ENCODE assay signal across 26 cellular contexts in the genomic region with DNA sequence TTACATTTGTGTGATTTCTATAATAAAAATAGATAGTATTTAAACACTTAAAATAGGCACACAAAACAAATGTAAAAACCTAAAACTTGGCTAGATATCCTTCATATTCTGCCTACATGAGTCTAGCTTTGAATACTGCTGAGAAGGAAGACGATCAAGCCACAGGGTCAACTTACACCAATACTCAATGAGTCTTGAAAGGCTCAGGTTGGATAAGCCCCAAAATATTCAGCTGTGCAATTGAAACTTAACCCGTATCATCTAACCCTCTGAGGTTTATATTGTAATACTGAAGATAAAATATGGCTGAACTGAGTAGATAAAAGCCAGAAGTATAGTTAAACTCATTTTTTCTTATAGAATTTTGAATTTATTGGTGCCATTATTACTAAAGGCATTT.
A peak's percentile ranks its signal among the peaks of the same experiment; 100 is the strongest.
DNase-seq lines count a peak whose midpoint lies in the region; ATAC-seq, FAIRE-seq and TF ChIP-seq lines count a peak whose summit lies in the region.
"Had no signal": no experiment of that assay in that cellular context is flagged by ENCODE, and none has a peak within 500 bp of the region (broad histone marks: within the 10 kb centered on the region; RNA-seq: fewer than 3 reads in every experiment).

No MANE protein-coding gene starts in this region.

- TF ChIP-seq CTCF in IMR-90 (conservative IDR thresholded peaks at IDR 0.05; ENCODE audit: low read depth, low read length) (no peak), astrocyte of the spinal cord (IDR thresholded peaks at IDR 0.05; ENCODE audit: low read depth, low read length) (no peak)

- H3K23ac ChIP-seq in IMR-90 (ENCODE audit: low read depth, low read length) = no peak overlapping the region

- no peak for TF ChIP-seq RAD21 in IMR-90 (IDR thresholded peaks at IDR 0.05; ENCODE audit: low read length)

- no peak overlapping the region for H2BK5ac ChIP-seq in IMR-90 (ENCODE audit: low read depth, low read length, poor library complexity, severe bottlenecking)

- no peak overlapping the region for H2BK20ac ChIP-seq in IMR-90 (ENCODE audit: low read depth, low read length)

- ATAC-seq in IMR-90 (ENCODE audit: low read depth) = no peak
- ATAC-seq in stimulated activated naive CD8-positive, alpha-beta T cell treated with anti-CD3 and anti-CD28 coated beads, Interleukin-15, Interleukin-2, amounts not matched to agents 100 U/mL and 50 U/mL, for 24 hours = no peak
- ATAC-seq: CD8-positive, alpha-beta T cell; HCT116; Right ventricle myocardium inferior; SK-N-SH treated with all-trans-retinoic acid at 6 μM for 48 hours; T-helper 17 cell had no signal

- no peak overlapping the region for H2AK9ac ChIP-seq in IMR-90 (replicated peaks; ENCODE audit: low read depth, low read length, poor library complexity)

- DNase-seq in DMS 273 (lab: John Stamatoyannopoulos, UW; ENCODE audit: unreplicated experiment) (peak; percentile 23), DMS 273 treated with DMSO at 0.1 percent for 48 hours (lab: John Stamatoyannopoulos, UW) (no peak), IMR-90 (peak; percentile 7), NCI-H2107 treated with DMSO at 0.1 percent for 48 hours (lab: John Stamatoyannopoulos, UW; ENCODE audit: unreplicated experiment) (peak; percentile 38), astrocyte of the spinal cord (ENCODE audit: low read depth, low spot score) (peak; percentile 6), urothelium cell line (ENCODE audit: low spot score) (no peak)
- no peak for DNase-seq in stimulated activated naive CD8-positive, alpha-beta T cell treated with anti-CD3 and anti-CD28 coated beads, Interleukin-15, Interleukin-2, amounts not matched to agents 100 U/mL and 50 U/mL, for 24 hours
- DNase-seq in stimulated activated CD4-positive, alpha-beta T cell treated with anti-CD3 and anti-CD28 coated beads, Interleukin-15, amount 100 ng/mL, for 24 hours = no peak
- DNase-seq: Caco-2; CD8-positive, alpha-beta T cell; DMS79 treated with DMSO at 0.1 percent for 48 hours; GF-D8; Karpas-422; NCI-H2081; NCI-H526; PC-9; T-helper 17 cell had no signal

- POLR2A ChIA-PET in IMR-90 (lab: Charles Lee; ENCODE audit: unreplicated experiment) = no interaction called here

- no peak overlapping the region for H3K9ac ChIP-seq in IMR-90 (ENCODE audit: low read depth, low read length)

- H3K9me3 ChIP-seq in IMR-90 (ENCODE audit: control insufficient read depth, insufficient read depth, low read length) = no peaks in the 10 kb centered on the region
- H3K9me3 ChIP-seq: SJCRH30 had no signal

- no peaks in the 10 kb centered on the region for H3K4me1 ChIP-seq in IMR-90 (ENCODE audit: control insufficient read depth, insufficient read depth, low read length)
- H3K4me1 ChIP-seq: Caco-2, SJCRH30 had no signal

- TF ChIP-seq POLR2A in IMR-90 (IDR thresholded peaks at IDR 0.05; ENCODE audit: low read depth, low read length) = no peak

- in situ Hi-C loops in IMR-90 (cut with MboI; ENCODE audit: low sequenced_read_pairs) = no loop called here
- in situ Hi-C loops in astrocyte of the spinal cord (cut with HindIII; ENCODE audit: low sequenced_read_pairs) = no loop called here

- CTCF ChIA-PET in IMR-90 (lab: Yijun Ruan, JAX) = no interaction called here

- H3K79me1 ChIP-seq in IMR-90 (ENCODE audit: low read depth in 1 of 2, low read length in 2 of 2) = no peaks in the 10 kb centered on the region; a peak in 1 of 4 replicates

- no TSS peak for BruUV-seq in IMR-90 (replicated peaks; lab: Mats Ljungman, UMichigan)

- H3K27ac ChIP-seq in IMR-90 (ENCODE audit: insufficient read depth, low read length) = no peak overlapping the region
- H3K27ac ChIP-seq: 22Rv1, C4-2B, HL-60, PC-9, SJCRH30 had no signal

- H2AFZ ChIP-seq in IMR-90 (replicated peaks; ENCODE audit: low read length, poor library complexity) = no peak overlapping the region
- H2AFZ ChIP-seq: PC-9 had no signal

- no peak overlapping the region for H3K4me2 ChIP-seq in IMR-90 (ENCODE audit: low read depth, low read length)
- H3K4me2 ChIP-seq: PC-9 had no signal

- H4K5ac ChIP-seq in IMR-90 (ENCODE audit: low read depth, low read length) = no peak overlapping the region

- no peak overlapping the region for H2AK5ac ChIP-seq in IMR-90 (ENCODE audit: low read depth, low read length)

- no peak overlapping the region; the same call in 1 of the 2 replicates for H3K18ac ChIP-seq in IMR-90 (ENCODE audit: low read depth, low read length)

- no peak for FAIRE-seq in urothelium cell line (lab: Jason Lieb, UNC)
- FAIRE-seq: GM12891, GM19239 had no signal

- no peaks in the 10 kb centered on the region for H4K20me1 ChIP-seq in IMR-90 (ENCODE audit: insufficient read depth, low read length)

- no peak overlapping the region for H4K91ac ChIP-seq in IMR-90 (ENCODE audit: insufficient read depth, low read depth, low read length)

- H2BK15ac ChIP-seq in IMR-90 (ENCODE audit: low read depth, low read length) = no peak overlapping the region

- no peak overlapping the region for H3K4me3 ChIP-seq in IMR-90 (ENCODE audit: insufficient read depth, low read depth, low read length)
- H3K4me3 ChIP-seq in astrocyte of the spinal cord (ENCODE audit: low read depth, low read length) = no peak overlapping the region
- H3K4me3 ChIP-seq: PC-9, SJCRH30 had no signal

- H2BK120ac ChIP-seq in IMR-90 (ENCODE audit: low read depth, low read length) = no peak overlapping the region

- no peaks in the 10 kb centered on the region for H3K36me3 ChIP-seq in IMR-90 (ENCODE audit: control insufficient read depth, insufficient read depth, low read length)
- H3K36me3 ChIP-seq: SJCRH30 had no signal

- WGBS in IMR-90 (ENCODE audit: extremely low coverage in 2 of 2, insufficient read length in 1 of 2), 2 experiments = no CpG with 5 or more reads among the region's 2 CpGs

- H4K8ac ChIP-seq in IMR-90 (ENCODE audit: low read depth in 2 of 2, low read length in 2 of 2) = no peak overlapping the region

- no peak overlapping the region for H3K14ac ChIP-seq in IMR-90 (replicated peaks; ENCODE audit: low read depth, low read length)

- no peak overlapping the region for H3K56ac ChIP-seq in IMR-90 (ENCODE audit: extremely low read depth, insufficient read depth, low read length)

- intact Hi-C loops in IMR-90 (cut with micrococcal nuclease) = loop anchor here (10.0 kb wide), 1 partner anchor 810 kb away; no protein-coding TSS in a partner anchor

- no peak overlapping the region for H3K4ac ChIP-seq in IMR-90 (ENCODE audit: low read depth, low read length)

- no peaks in the 10 kb centered on the region for H3K27me3 ChIP-seq in IMR-90 (ENCODE audit: control insufficient read depth, insufficient read depth, low read length)
- H3K27me3 ChIP-seq: SJCRH30 had no signal

- no peaks in the 10 kb centered on the region for H3K9me1 ChIP-seq in IMR-90 (ENCODE audit: insufficient read depth, low read length)

- dilution Hi-C loops in IMR-90 (cut with HindIII; ENCODE audit: low sequenced_read_pairs, unreplicated experiment) = no loop called here

TF ChIP-seq in IMR-90, 13 proteins besides CTCF, POLR2A, EP300 and RAD21:
- TF ChIP-seq MXI1 (IDR thresholded peaks at IDR 0.05; ENCODE audit: borderline replicate concordance, low read depth, low read length) (no peak), CEBPB (IDR thresholded peaks at IDR 0.05; ENCODE audit: low read depth, low read length) (no peak), MAFK (IDR thresholded peaks at IDR 0.05; ENCODE audit: low read depth, low read length) (no peak), SMC3 (IDR thresholded peaks at IDR 0.05; ENCODE audit: low read depth, low read length) (no peak), RCOR1 (IDR thresholded peaks at IDR 0.05; ENCODE audit: insufficient replicate concordance, low read length) (no peak), CHD1 (IDR thresholded peaks at IDR 0.05; ENCODE audit: low read depth, low read length) (no peak), FOS (IDR thresholded peaks at IDR 0.05; ENCODE audit: low read depth, low read length) (no peak), MAZ (IDR thresholded peaks at IDR 0.05; ENCODE audit: borderline replicate concordance, low read depth, low read length) (no peak), NFE2L2 (IDR thresholded peaks at IDR 0.05; ENCODE audit: low read depth, low read length) (no peak), BHLHE40 (IDR thresholded peaks at IDR 0.05; ENCODE audit: low read depth, low read length) (no peak), RFX5 (IDR thresholded peaks at IDR 0.05; ENCODE audit: low read depth, low read length) (no peak)
- TF ChIP-seq, protein P1, sequence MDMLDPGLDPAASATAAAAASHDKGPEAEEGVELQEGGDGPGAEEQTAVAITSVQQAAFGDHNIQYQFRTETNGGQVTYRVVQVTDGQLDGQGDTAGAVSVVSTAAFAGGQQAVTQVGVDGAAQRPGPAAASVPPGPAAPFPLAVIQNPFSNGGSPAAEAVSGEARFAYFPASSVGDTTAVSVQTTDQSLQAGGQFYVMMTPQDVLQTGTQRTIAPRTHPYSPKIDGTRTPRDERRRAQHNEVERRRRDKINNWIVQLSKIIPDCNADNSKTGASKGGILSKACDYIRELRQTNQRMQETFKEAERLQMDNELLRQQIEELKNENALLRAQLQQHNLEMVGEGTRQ (IDR thresholded peaks at IDR 0.05; ENCODE audit: low read depth, low read length) = no peak
- TF ChIP-seq, protein P2, sequence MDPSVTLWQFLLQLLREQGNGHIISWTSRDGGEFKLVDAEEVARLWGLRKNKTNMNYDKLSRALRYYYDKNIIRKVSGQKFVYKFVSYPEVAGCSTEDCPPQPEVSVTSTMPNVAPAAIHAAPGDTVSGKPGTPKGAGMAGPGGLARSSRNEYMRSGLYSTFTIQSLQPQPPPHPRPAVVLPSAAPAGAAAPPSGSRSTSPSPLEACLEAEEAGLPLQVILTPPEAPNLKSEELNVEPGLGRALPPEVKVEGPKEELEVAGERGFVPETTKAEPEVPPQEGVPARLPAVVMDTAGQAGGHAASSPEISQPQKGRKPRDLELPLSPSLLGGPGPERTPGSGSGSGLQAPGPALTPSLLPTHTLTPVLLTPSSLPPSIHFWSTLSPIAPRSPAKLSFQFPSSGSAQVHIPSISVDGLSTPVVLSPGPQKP (IDR thresholded peaks at IDR 0.05; ENCODE audit: borderline replicate concordance, low read depth, low read length) = no peak

Comparison
In these comparisons a context has a peak if more than half of its experiments do, and no peak if none do; other contexts are left out.
1. DNase-seq: peak in DMS 273 (single experiment), IMR-90 (single experiment), NCI-H2107 treated with DMSO at 0.1 percent for 48 hours (single experiment) and astrocyte of the spinal cord (single experiment); none in DMS 273 treated with DMSO at 0.1 percent for 48 hours (single experiment), stimulated activated naive CD8-positive, alpha-beta T cell treated with anti-CD3 and anti-CD28 coated beads, Interleukin-15, Interleukin-2, amounts not matched to agents 100 U/mL and 50 U/mL, for 24 hours (single experiment), stimulated activated CD4-positive, alpha-beta T cell treated with anti-CD3 and anti-CD28 coated beads, Interleukin-15, amount 100 ng/mL, for 24 hours (single experiment) and urothelium cell line (single experiment).